ENCODE assay signal across 9 cellular contexts in genomic region chr12:20798561-20798960, GRCh38. TPM values are rescaled to one million over a fixed set of nuclear protein-coding genes. Genes with fewer than 3 reads are reported as not detected.
DNase-seq lines count a peak whose midpoint lies in the region; ATAC-seq, FAIRE-seq and TF ChIP-seq lines count a peak whose summit lies in the region.
"Had no signal": no experiment of that assay in that cellular context is flagged by ENCODE, and none has a peak within 500 bp of the region (broad histone marks: within the 10 kb centered on the region; RNA-seq: fewer than 3 reads in every experiment).

No MANE protein-coding gene starts in this region.

- ATAC-seq in lower lobe of right lung = peak in 1 of 2 donors; percentile 47
- no peak for ATAC-seq in activated CD8-positive, alpha-beta memory T cell treated with anti-CD3 and anti-CD28 coated beads, Interleukin-2, amount 10 ng/mL, durations not matched to agents 7 days and 5 days
- ATAC-seq: activated CD4-positive, alpha-beta T cell treated with anti-CD3 and anti-CD28 coated beads for 36 hours had no signal

- no peaks in the 10 kb centered on the region for H3K9me3 ChIP-seq in lower lobe of right lung

- H3K9me3 Mint-ChIP-seq in chondrocyte (ENCODE audit: low read depth) = no peaks in the 10 kb centered on the region
- no peaks in the 10 kb centered on the region for H3K9me3 Mint-ChIP-seq in activated CD8-positive, alpha-beta memory T cell treated with anti-CD3 and anti-CD28 coated beads, Interleukin-2, amount 10 ng/mL, durations not matched to agents 7 days and 5 days (ENCODE audit: low read depth)

- H3K36me3 Mint-ChIP-seq in chondrocyte (ENCODE audit: low read depth) = no peaks in the 10 kb centered on the region
- H3K36me3 Mint-ChIP-seq in activated CD8-positive, alpha-beta memory T cell treated with anti-CD3 and anti-CD28 coated beads, Interleukin-2, amount 10 ng/mL, durations not matched to agents 7 days and 5 days = no peaks in the 10 kb centered on the region

- H3K4me3 ChIP-seq in lower lobe of right lung = no peak overlapping the region

- no peaks in the 10 kb centered on the region for H3K36me3 ChIP-seq in lower lobe of right lung

- TF ChIP-seq CTCF in D721Med (IDR thresholded peaks at IDR 0.05; ENCODE audit: insufficient read depth, missing control alignments) (peak; percentile 66), chondrocyte (IDR thresholded peaks at IDR 0.05) (peak; percentile 84), lower lobe of right lung (IDR thresholded peaks at IDR 0.05) (peak; percentile 30)

- no peaks in the 10 kb centered on the region for H3K4me1 Mint-ChIP-seq in chondrocyte (ENCODE audit: low read depth)
- no peaks in the 10 kb centered on the region for H3K4me1 Mint-ChIP-seq in activated CD8-positive, alpha-beta memory T cell treated with anti-CD3 and anti-CD28 coated beads, Interleukin-2, amount 10 ng/mL, durations not matched to agents 7 days and 5 days
- H3K4me1 Mint-ChIP-seq: activated CD4-positive, alpha-beta T cell treated with anti-CD3 and anti-CD28 coated beads for 36 hours had no signal

- intact Hi-C loops in lower lobe of right lung (cut with DNase I) = no loop called here

- no peaks in the 10 kb centered on the region for H3K4me1 ChIP-seq in lower lobe of right lung

- FAIRE-seq in D721Med (lab: Jason Lieb, UNC) = peak; percentile 82

- no peaks in the 10 kb centered on the region for H3K27me3 Mint-ChIP-seq in chondrocyte (ENCODE audit: low read depth)
- H3K27me3 Mint-ChIP-seq in activated CD8-positive, alpha-beta memory T cell treated with anti-CD3 and anti-CD28 coated beads, Interleukin-2, amount 10 ng/mL, durations not matched to agents 7 days and 5 days = no peaks in the 10 kb centered on the region
- H3K27me3 Mint-ChIP-seq: activated CD4-positive, alpha-beta T cell treated with anti-CD3 and anti-CD28 coated beads for 36 hours had no signal

- no peak overlapping the region for H3K27ac Mint-ChIP-seq in chondrocyte (ENCODE audit: unreplicated experiment)
- no peak overlapping the region for H3K27ac Mint-ChIP-seq in activated CD8-positive, alpha-beta memory T cell treated with anti-CD3 and anti-CD28 coated beads, Interleukin-2, amount 10 ng/mL, durations not matched to agents 7 days and 5 days
- H3K27ac Mint-ChIP-seq: activated CD4-positive, alpha-beta T cell treated with anti-CD3 and anti-CD28 coated beads for 36 hours had no signal

- CTCF ChIA-PET in activated CD8-positive, alpha-beta memory T cell treated with anti-CD3 and anti-CD28 coated beads, Interleukin-2, amount 10 ng/mL, durations not matched to agents 7 days and 5 days (lab: Charles Lee) = no interaction called here

- DNase-seq in D721Med (ENCODE audit: insufficient read length, low spot score) (no peak), NCI-H146 treated with DMSO at 0.1 percent for 48 hours (lab: John Stamatoyannopoulos, UW; ENCODE audit: unreplicated experiment) (peak; percentile 18), chondrocyte (ENCODE audit: low spot score) (no peak), lower lobe of right lung (no peak), retina (no peak)
- no peak for DNase-seq in activated T-cell treated with anti-CD3 and anti-CD28 coated beads, Interleukin-2, amount 50 U/mL, for 1 hour
- DNase-seq in activated CD8-positive, alpha-beta memory T cell treated with anti-CD3 and anti-CD28 coated beads, Interleukin-2, amount 10 ng/mL, durations not matched to agents 7 days and 5 days = no peak
- DNase-seq in NK-92 treated with Interleukin-12 subunit alpha and Interleukin-12 subunit beta, amount 100 ng/mL, for 24 hours (lab: John Stamatoyannopoulos, UW) = no peak
- DNase-seq: activated CD4-positive, alpha-beta T cell treated with anti-CD3 and anti-CD28 coated beads for 36 hours had no signal

- H3K4me3 Mint-ChIP-seq in chondrocyte (ENCODE audit: unreplicated experiment) = no peak overlapping the region
- no peak overlapping the region for H3K4me3 Mint-ChIP-seq in activated CD8-positive, alpha-beta memory T cell treated with anti-CD3 and anti-CD28 coated beads, Interleukin-2, amount 10 ng/mL, durations not matched to agents 7 days and 5 days
- H3K4me3 Mint-ChIP-seq: activated CD4-positive, alpha-beta T cell treated with anti-CD3 and anti-CD28 coated beads for 36 hours had no signal

- H3K27me3 ChIP-seq in lower lobe of right lung (ENCODE audit: low read depth) = no peaks in the 10 kb centered on the region

- H3K27ac ChIP-seq in lower lobe of right lung = no peak overlapping the region

RNA-seq across cellular contexts. Expression of gene SLCO1B3, which starts 11.9 kb away (rescaled TPM):
- total RNA-seq in chondrocyte = not detected in 3 replicates
- total RNA-seq in lower lobe of right lung = not detected
- not detected for total RNA-seq in activated CD8-positive, alpha-beta memory T cell treated with anti-CD3 and anti-CD28 coated beads, Interleukin-2, amount 10 ng/mL, durations not matched to agents 7 days and 5 days
- total RNA-seq: activated CD4-positive, alpha-beta T cell treated with anti-CD3 and anti-CD28 coated beads for 36 hours had no signal

Comparison
In these comparisons a context has a peak if more than half of its experiments do, and no peak if none do; other contexts are left out.
1. CTCF ChIP-seq: peak in every context shown above with its lines; median percentile 84 in chondrocyte; 66 in D721Med; 30 in lower lobe of right lung.